11 cellular contexts compared by ENCODE assay signal in genomic region chr4:146124023-146124680, GRCh38. TPM values are rescaled to one million over a fixed set of nuclear protein-coding genes. Genes with fewer than 3 reads are reported as not detected.
DNase-seq lines count a peak whose midpoint lies in the region; ATAC-seq, FAIRE-seq and TF ChIP-seq lines count a peak whose summit lies in the region.
"Had no signal": no experiment of that assay in that cellular context is flagged by ENCODE, and none has a peak within 500 bp of the region (broad histone marks: within the 10 kb centered on the region; RNA-seq: fewer than 3 reads in every experiment).

No MANE protein-coding gene starts in this region.

- H3K27me3 ChIP-seq in OCI-LY1 (ENCODE audit: insufficient read depth, low read length), result no peaks in the 10 kb centered on the region
- H3K27me3 ChIP-seq in pancreas, result peaks cover 0 to 2% (median 0%) of the 10 kb centered on the region in 4 donors

- H3K27ac ChIP-seq in OCI-LY1 (ENCODE audit: low read depth, low read length, poor library complexity, severe bottlenecking) (no peak overlapping the region), pancreas (no peak overlapping the region), RWPE1 (no peak overlapping the region)

- POLR2A ChIA-PET in RWPE1 (lab: Yijun Ruan, JAX; ENCODE audit: low non-redundant PET), result no interaction called here

- H3K9me3 ChIP-seq in OCI-LY1 (ENCODE audit: low read length), result no peaks in the 10 kb centered on the region
- H3K9me3 ChIP-seq in pancreas, result no peaks in the 10 kb centered on the region

- H3K4me2 ChIP-seq in OCI-LY1 (ENCODE audit: low read length), result no peak overlapping the region

- H4K20me1 ChIP-seq in OCI-LY1 (ENCODE audit: insufficient read depth, low read length), result no peaks in the 10 kb centered on the region

- H3K79me2 ChIP-seq in OCI-LY1 (ENCODE audit: insufficient read depth, low read length), result no peaks in the 10 kb centered on the region

- 51 to 61% methylated on average over 6 of the region's 6 CpGs for WGBS in pancreas, 2 donors

- H3K4me3 ChIP-seq in OCI-LY1 (ENCODE audit: low read depth, low read length, poor library complexity, severe bottlenecking) (no peak overlapping the region), pancreas (no peak overlapping the region)

- H3K36me3 ChIP-seq in OCI-LY1 (ENCODE audit: insufficient read depth, low read length), result no peaks in the 10 kb centered on the region
- no peaks in the 10 kb centered on the region for H3K36me3 ChIP-seq in pancreas

- FAIRE-seq in pancreas (lab: Jason Lieb, UNC), result no peak
- FAIRE-seq: small intestine had no signal

- CTCF ChIA-PET in RWPE1 (lab: Yijun Ruan, JAX), result no interaction called here

- TF ChIP-seq CTCF in OCI-LY1 (IDR thresholded peaks at IDR 0.05; ENCODE audit: low read length) (peak; percentile 15; the same call in 1 of the 2 replicates), pancreas (IDR thresholded peaks at IDR 0.05) (no peak), RWPE1 (conservative IDR thresholded peaks at IDR 0.05; ENCODE audit: low read depth) (no peak)

- ATAC-seq in HG02763 (IDR thresholded peaks at IDR 0.05; ENCODE audit: unreplicated experiment), result peak; percentile 93
- no peak for ATAC-seq in pancreas
- no peak for ATAC-seq in Right ventricle myocardium superior (ENCODE audit: poor library complexity)

- H2AFZ ChIP-seq in OCI-LY1 (ENCODE audit: low read length), result no peak overlapping the region

- DNase-seq in stimulated activated CD4-positive, alpha-beta T cell treated with anti-CD3 and anti-CD28 coated beads, Interleukin-15, amount 100 ng/mL, for 24 hours, result peak; percentile 3
- DNase-seq in stimulated activated CD4-positive, alpha-beta T cell treated with anti-CD3 and anti-CD28 coated beads, Interleukin-2, amount 100 ng/mL, for 48 hours, result no peak
- no peak for DNase-seq in pancreas
- no peak for DNase-seq in RWPE1 (ENCODE audit: low spot score)
- DNase-seq in Right ventricle myocardium superior, result no peak
- DNase-seq in NCI-H226, result no peak
- DNase-seq: AML-193, amniotic stem cell, small intestine had no signal

- intact Hi-C loops in pancreas (cut with DNase I), result no loop called here
- intact Hi-C loops in Right ventricle myocardium superior (cut with DNase I), result no loop called here

- no peaks in the 10 kb centered on the region for H3F3A ChIP-seq in OCI-LY1 (ENCODE audit: insufficient read depth, low read length)

- no peaks in the 10 kb centered on the region for H3K9me2 ChIP-seq in OCI-LY1 (ENCODE audit: low read depth, low read length)

- no peak overlapping the region for H3K9ac ChIP-seq in OCI-LY1 (ENCODE audit: low read length)

- H3K4me1 ChIP-seq in OCI-LY1 (ENCODE audit: insufficient read depth, low read length, severe bottlenecking) (no peaks in the 10 kb centered on the region), pancreas (no peaks in the 10 kb centered on the region)

RNA-seq across cellular contexts. Expression of gene LSM6, which starts 51.4 kb away (rescaled TPM):
- total RNA-seq in pancreas (10 to 100 TPM in 2 of 6 donors, 1 to 10 TPM in 4; 6.1 to 10.7 (median 9.2) TPM), Right ventricle myocardium superior (11.8 TPM)
- polyA plus RNA-seq in pancreas, result 10 to 100 TPM; 12.4 to 23.0 TPM
